Comparison of ENCODE assay signal across 8 cellular contexts in genomic region chr21:46325073-46325912, GRCh38. TPM values are rescaled to one million over a fixed set of nuclear protein-coding genes. Genes with fewer than 3 reads are reported as not detected.
DNase-seq lines count a peak whose midpoint lies in the region; ATAC-seq, FAIRE-seq and TF ChIP-seq lines count a peak whose summit lies in the region.

No MANE protein-coding gene starts in this region.

- H3K27ac Mint-ChIP-seq in stimulated activated naive CD8-positive, alpha-beta T cell treated with anti-CD3 and anti-CD28 coated beads, Interleukin-15, Interleukin-2, amounts not matched to agents 100 ng/mL and 50 ng/mL, for 24 hours = peak overlapping the region; percentile 36

- peaks cover 60% of the 10 kb centered on the region for H3K36me3 Mint-ChIP-seq in stimulated activated naive CD8-positive, alpha-beta T cell treated with anti-CD3 and anti-CD28 coated beads, Interleukin-15, Interleukin-2, amounts not matched to agents 100 ng/mL and 50 ng/mL, for 24 hours (ENCODE audit: low read depth)

- H3K9ac ChIP-seq in endocrine pancreas (ENCODE audit: control insufficient read depth, insufficient read depth, low read length) = peak overlapping the region; percentile 76

- ATAC-seq in HG02610 (IDR thresholded peaks at IDR 0.05; ENCODE audit: unreplicated experiment) = no peak

- H3K4me1 ChIP-seq in endocrine pancreas (ENCODE audit: control insufficient read depth, insufficient read depth, low read length) (no peaks in the 10 kb centered on the region), mesodermal cell (ENCODE audit: control insufficient read depth, insufficient read depth, low read length, poor library complexity, severe bottlenecking) (peaks cover 20% of the 10 kb centered on the region)

- no peaks in the 10 kb centered on the region for H3K36me3 ChIP-seq in endocrine pancreas (ENCODE audit: control insufficient read depth, insufficient read depth, low read length)
- peaks cover 30% of the 10 kb centered on the region for H3K36me3 ChIP-seq in mesodermal cell (ENCODE audit: control insufficient read depth, insufficient read depth, low read length)

- H3K27me3 Mint-ChIP-seq in stimulated activated naive CD8-positive, alpha-beta T cell treated with anti-CD3 and anti-CD28 coated beads, Interleukin-15, Interleukin-2, amounts not matched to agents 100 ng/mL and 50 ng/mL, for 24 hours = no peaks in the 10 kb centered on the region

- peak; percentile 12 for FAIRE-seq in GM18507 (lab: Jason Lieb, UNC)

- WGBS in mesodermal cell (ENCODE audit: insufficient coverage in 2 of 2), 2 experiments = 11 to 13% methylated on average over 31 to 35 of the region's 43 CpGs

- peak overlapping the region; percentile 82 for H3K4me3 Mint-ChIP-seq in stimulated activated naive CD8-positive, alpha-beta T cell treated with anti-CD3 and anti-CD28 coated beads, Interleukin-15, Interleukin-2, amounts not matched to agents 100 ng/mL and 50 ng/mL, for 24 hours

- peak overlapping the region; percentile 73 for H3K4me3 ChIP-seq in AG09309 (ENCODE audit: control insufficient read depth, low read depth, low read length)
- peak overlapping the region; percentile 38 for H3K4me3 ChIP-seq in endocrine pancreas (ENCODE audit: control insufficient read depth, insufficient read depth, low read length)
- peak overlapping the region; percentile 89 for H3K4me3 ChIP-seq in mesodermal cell (ENCODE audit: extremely low read depth, insufficient read depth, low read length, poor library complexity, severe bottlenecking)

- peak overlapping the region; percentile 79 for H3K27ac ChIP-seq in mesodermal cell (ENCODE audit: low read depth, low read length, severe bottlenecking)

- peaks cover 33% of the 10 kb centered on the region for H3K4me1 Mint-ChIP-seq in stimulated activated naive CD8-positive, alpha-beta T cell treated with anti-CD3 and anti-CD28 coated beads, Interleukin-15, Interleukin-2, amounts not matched to agents 100 ng/mL and 50 ng/mL, for 24 hours (ENCODE audit: low read depth)

- H3K9me3 ChIP-seq in endocrine pancreas (ENCODE audit: control insufficient read depth, low read length) (no peaks in the 10 kb centered on the region), mesodermal cell (ENCODE audit: control insufficient read depth, low read length) (no peaks in the 10 kb centered on the region)

- H3K9me3 Mint-ChIP-seq in stimulated activated naive CD8-positive, alpha-beta T cell treated with anti-CD3 and anti-CD28 coated beads, Interleukin-15, Interleukin-2, amounts not matched to agents 100 ng/mL and 50 ng/mL, for 24 hours = no peaks in the 10 kb centered on the region

- no peaks in the 10 kb centered on the region for H3K27me3 ChIP-seq in endocrine pancreas (ENCODE audit: control insufficient read depth, insufficient read depth, low read length)

- peak; percentile 38 for TF ChIP-seq CTCF in AG09309 (IDR thresholded peaks at IDR 0.05; ENCODE audit: control insufficient read depth, insufficient read depth, low read depth, low read length, missing control alignments)

- DNase-seq in AG09309 (ENCODE audit: low read depth) = no peak
- no peak for DNase-seq in GM18507 (ENCODE audit: extremely low spot score, insufficient read length, low read depth)
- peak; percentile 66 for DNase-seq in NCI-H2171 treated with DMSO at 0.1 percent for 48 hours (lab: John Stamatoyannopoulos, UW)
- DNase-seq in activated CD4-positive, alpha-beta T cell treated with anti-CD3 and anti-CD28 coated beads, Interleukin-2, amount 50 U/mL, for 48 hours = peak; percentile 42 to 57

RNA-seq across cellular contexts. Expression of gene PCNT, which starts 1.3 kb away (rescaled TPM):
- polyA plus RNA-seq in mesodermal cell (2013, experiment 1 of 2) = 23.9 TPM
- polyA plus RNA-seq in mesodermal cell (2013, experiment 2 of 2) = 19.0 TPM

RNA-seq across cellular contexts. Expression of gene C21orf58, which starts 1.6 kb away (rescaled TPM):
- 13.0 TPM for polyA plus RNA-seq in mesodermal cell (2013, experiment 1 of 2)
- polyA plus RNA-seq in mesodermal cell (2013, experiment 2 of 2) = 11.5 TPM

RNA-seq across cellular contexts. Expression of gene YBEY, which starts 39.2 kb away (rescaled TPM):
- polyA plus RNA-seq in mesodermal cell (2013, experiment 1 of 2) = 27.9 TPM
- 25.8 TPM for polyA plus RNA-seq in mesodermal cell (2013, experiment 2 of 2)

RNA-seq across cellular contexts. Expression of gene MCM3AP, which starts 39.9 kb away (rescaled TPM):
- 72.4 TPM for polyA plus RNA-seq in mesodermal cell (2013, experiment 1 of 2)
- polyA plus RNA-seq in mesodermal cell (2013, experiment 2 of 2) = 61.0 TPM

Comparison
In these comparisons a context has a peak if more than half of its experiments do, and no peak if none do; other contexts are left out.
1. DNase-seq: peak in NCI-H2171 treated with DMSO at 0.1 percent for 48 hours (single experiment) and activated CD4-positive, alpha-beta T cell treated with anti-CD3 and anti-CD28 coated beads, Interleukin-2, amount 50 U/mL, for 48 hours (2 of 2); none in AG09309 (single experiment) and GM18507 (single experiment).
2. H3K4me3 ChIP-seq: peak in every context shown above with its lines; median percentile 89 in mesodermal cell; 73 in AG09309; 38 in endocrine pancreas.